23 cellular contexts compared by ENCODE assay signal in the genomic region with DNA sequence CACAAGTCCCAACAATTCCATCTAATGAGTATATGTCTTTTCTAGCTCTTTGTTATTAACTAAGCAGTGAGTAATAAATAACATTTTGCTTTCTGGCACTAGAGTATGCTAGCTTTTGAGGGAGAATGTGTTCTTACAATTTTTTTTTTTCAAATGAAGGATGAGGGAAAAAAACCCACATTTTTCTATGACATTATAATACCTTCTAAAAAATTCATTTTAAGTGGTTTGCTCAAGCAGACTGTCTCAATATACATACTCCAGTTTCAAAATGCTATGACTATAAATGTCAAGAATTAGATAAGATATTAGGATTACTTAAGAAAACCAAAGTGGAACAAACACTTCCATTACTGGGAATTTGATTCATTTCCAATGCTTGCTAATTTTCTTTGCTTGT.
"Had no signal": no experiment of that assay in that cellular context is flagged by ENCODE, and none has a peak within 500 bp of the region (broad histone marks: within the 10 kb centered on the region; RNA-seq: fewer than 3 reads in every experiment).

No MANE protein-coding gene starts in this region.

- H3K27ac ChIP-seq: colonic mucosa, esophagus muscularis mucosa, suprapubic skin, tibial nerve, VCaP had no signal

- H3K27me3 ChIP-seq: colonic mucosa, dorsolateral prefrontal cortex, esophagus muscularis mucosa, stomach, suprapubic skin, tibial nerve had no signal

- DNase-seq: activated CD4-positive, alpha-beta T cell treated with anti-CD3 and anti-CD28 coated beads, Interleukin-2, amount 50 U/mL, for 1 hour; activated CD8-positive, alpha-beta T cell treated with anti-CD3 and anti-CD28 coated beads, Interleukin-2, amount 10 ng/mL, durations not matched to agents 7 days and 5 days; activated gamma-delta T cell; activated naive CD4-positive, alpha-beta T cell treated with anti-CD3 and anti-CD28 coated beads, Interleukin-2, amount 50 U/mL, for 16 hours; activated naive CD8-positive, alpha-beta T cell treated with anti-CD3 and anti-CD28 coated beads, Interleukin-2, amount 50 U/mL, for 24 hours; aorta; colonic mucosa; effector memory CD8-positive, alpha-beta T cell; kidney; nephron progenitor cell; small intestine; stimulated activated CD4-positive, alpha-beta T cell treated with anti-CD3 and anti-CD28 coated beads, Interleukin-15, amount 100 ng/mL, for 24 hours; stomach; T-helper 2 cell had no signal

- H3K36me3 Mint-ChIP-seq: stimulated activated memory B cell treated with anti-CD40 and anti-IgM and Interleukin-4, amounts not matched to agents 10 μg/mL and 1 μg/mL and 100 μg/mL, for 72 hours had no signal

- H3K27me3 Mint-ChIP-seq: activated naive CD8-positive, alpha-beta T cell treated with anti-CD3 and anti-CD28 coated beads, Interleukin-2, amount 50 U/mL, for 24 hours; effector memory CD8-positive, alpha-beta T cell had no signal

- H3K4me1 ChIP-seq: colonic mucosa, esophagus muscularis mucosa, stomach, tibial nerve had no signal

- H3K36me3 ChIP-seq: colonic mucosa, esophagus muscularis mucosa, stomach, suprapubic skin, tibial nerve had no signal

- H3K27ac Mint-ChIP-seq: activated CD8-positive, alpha-beta T cell treated with anti-CD3 and anti-CD28 coated beads, Interleukin-2, amount 10 ng/mL, durations not matched to agents 7 days and 5 days; activated naive CD8-positive, alpha-beta T cell treated with anti-CD3 and anti-CD28 coated beads, Interleukin-2, amount 50 U/mL, for 24 hours; activated T-helper 1 cell treated with anti-CD3 and anti-CD28 coated beads, Interleukin-12 subunit alpha, Interleukin-12 subunit beta, Interleukin-2, Interleukin-4 antibody, amounts not matched to agents 30 ng/mL and 10 ng/mL and 1 ng/mL, durations not matched to agents 14 hours and 24 hours and 36 hours; effector memory CD8-positive, alpha-beta T cell; nephron progenitor cell; stimulated activated memory B cell treated with anti-CD40 and anti-IgM and Interleukin-4, amounts not matched to agents 10 μg/mL and 1 μg/mL and 100 μg/mL, for 72 hours had no signal

- H3K9me3 ChIP-seq: colonic mucosa, esophagus muscularis mucosa, stomach, suprapubic skin, tibial nerve had no signal

- H3K4me1 Mint-ChIP-seq: activated naive CD8-positive, alpha-beta T cell treated with anti-CD3 and anti-CD28 coated beads, Interleukin-2, amount 50 U/mL, for 24 hours; stimulated activated memory B cell treated with anti-CD40 and anti-IgM and Interleukin-4, amounts not matched to agents 10 μg/mL and 1 μg/mL and 100 μg/mL, for 72 hours had no signal

- H3K4me3 Mint-ChIP-seq: activated CD8-positive, alpha-beta T cell treated with anti-CD3 and anti-CD28 coated beads, Interleukin-2, amount 10 ng/mL, durations not matched to agents 7 days and 5 days; activated naive CD8-positive, alpha-beta T cell treated with anti-CD3 and anti-CD28 coated beads, Interleukin-2, amount 50 U/mL, for 24 hours; activated T-helper 1 cell treated with anti-CD3 and anti-CD28 coated beads, Interleukin-12 subunit alpha, Interleukin-12 subunit beta, Interleukin-2, Interleukin-4 antibody, amounts not matched to agents 30 ng/mL and 10 ng/mL and 1 ng/mL, durations not matched to agents 14 hours and 24 hours and 36 hours; effector memory CD8-positive, alpha-beta T cell; nephron progenitor cell; stimulated activated memory B cell treated with anti-CD40 and anti-IgM and Interleukin-4, amounts not matched to agents 10 μg/mL and 1 μg/mL and 100 μg/mL, for 72 hours had no signal

- H3K9me3 Mint-ChIP-seq: activated naive CD8-positive, alpha-beta T cell treated with anti-CD3 and anti-CD28 coated beads, Interleukin-2, amount 50 U/mL, for 24 hours; activated T-helper 1 cell treated with anti-CD3 and anti-CD28 coated beads, Interleukin-12 subunit alpha, Interleukin-12 subunit beta, Interleukin-2, Interleukin-4 antibody, amounts not matched to agents 30 ng/mL and 10 ng/mL and 1 ng/mL, durations not matched to agents 14 hours and 24 hours and 36 hours; effector memory CD8-positive, alpha-beta T cell; stimulated activated memory B cell treated with anti-CD40 and anti-IgM and Interleukin-4, amounts not matched to agents 10 μg/mL and 1 μg/mL and 100 μg/mL, for 72 hours had no signal

- H3K4me3 ChIP-seq: colonic mucosa, esophagus muscularis mucosa, stomach, suprapubic skin, tibial nerve had no signal

- ATAC-seq: activated CD4-positive, CD25-positive, alpha-beta regulatory T cell treated with anti-CD3 and anti-CD28 coated beads, Interleukin-2, amount 50 U/mL, for 24 hours; activated CD8-positive, alpha-beta T cell treated with anti-CD3 and anti-CD28 coated beads, Interleukin-2, amount 10 ng/mL, durations not matched to agents 7 days and 5 days; activated naive CD8-positive, alpha-beta T cell treated with anti-CD3 and anti-CD28 coated beads, Interleukin-2, amount 50 U/mL, for 24 hours; effector memory CD8-positive, alpha-beta T cell; sciatic nerve; stimulated activated memory B cell treated with anti-CD40 and anti-IgM and Interleukin-4, amounts not matched to agents 10 μg/mL and 1 μg/mL and 100 μg/mL, for 72 hours had no signal
